In genomic region chr10:93871805-93872204, GRCh38 we compare ENCODE assay signal across 17 cellular contexts. TPM values are rescaled to one million over a fixed set of nuclear protein-coding genes. Genes with fewer than 3 reads are reported as not detected.
A peak's percentile ranks its signal among the peaks of the same experiment; 100 is the strongest.
DNase-seq lines count a peak whose midpoint lies in the region; ATAC-seq and TF ChIP-seq lines count a peak whose summit lies in the region.
"Had no signal": no experiment of that assay in that cellular context is flagged by ENCODE, and none has a peak within 500 bp of the region (broad histone marks: within the 10 kb centered on the region; RNA-seq: fewer than 3 reads in every experiment).

No MANE protein-coding gene starts in this region.

- TF ChIP-seq EP300 in esophagus muscularis mucosa (IDR thresholded peaks at IDR 0.05) (no peak), sigmoid colon (IDR thresholded peaks at IDR 0.05) (no peak)

- WGBS in esophagus muscularis mucosa = 94% methylated on average over 1 of the region's 1 CpG
- WGBS in sigmoid colon, 2 donors = 77% methylated on average over 1 of the region's 1 CpG
- 91 to 97% methylated on average over 1 of the region's 1 CpG for WGBS in aorta, 2 donors

- DNase-seq in DMS53 (lab: John Stamatoyannopoulos, UW) = peak; percentile 11
- no peak for DNase-seq in DMS53 treated with DMSO at 0.1 percent for 48 hours (lab: John Stamatoyannopoulos, UW; ENCODE audit: unreplicated experiment)
- peak; percentile 60 for DNase-seq in NCI-H82 treated with DMSO at 0.1 percent for 48 hours (lab: John Stamatoyannopoulos, UW; ENCODE audit: unreplicated experiment)
- DNase-seq in esophagus muscularis mucosa (ENCODE audit: extremely low spot score) = peak; percentile 42
- DNase-seq in inferior parietal cortex (ENCODE audit: extremely low spot score) = no peak
- DNase-seq in sigmoid colon = no peak
- DNase-seq in activated CD8-positive, alpha-beta memory T cell treated with anti-CD3 and anti-CD28 coated beads, Interleukin-2, amount 50 U/mL, for 48 hours = no peak
- no peak for DNase-seq in aorta
- DNase-seq: AML-193; CD8-positive, alpha-beta memory T cell; DND-41; GDM1; HCEC 1CT; HFFc6 had no signal

- TF ChIP-seq POLR2A in esophagus muscularis mucosa (IDR thresholded peaks at IDR 0.05; ENCODE audit: low read depth) = no peak
- no peak for TF ChIP-seq POLR2A in sigmoid colon (IDR thresholded peaks at IDR 0.05)

- H3K27ac ChIP-seq in esophagus muscularis mucosa (replicated peaks in 1 of 4) (no peak overlapping the region), sigmoid colon (no peak overlapping the region), aorta (ENCODE audit: low read depth in 1 of 2, low read length in 2 of 2) (no peak overlapping the region)
- H3K27ac ChIP-seq: 22Rv1, BLaER1, HL-60 had no signal

- H3K4me1 ChIP-seq in esophagus muscularis mucosa = peaks cover 0 to 5% (median 0%) of the 10 kb centered on the region in 4 donors
- no peaks in the 10 kb centered on the region for H3K4me1 ChIP-seq in sigmoid colon
- H3K4me1 ChIP-seq in aorta (ENCODE audit: control insufficient read depth in 1 of 2, insufficient read depth in 2 of 2, low read length in 2 of 2) = no peaks in the 10 kb centered on the region
- H3K4me1 ChIP-seq: BLaER1 had no signal

- intact Hi-C loops in esophagus muscularis mucosa (cut with DNase I) = no loop called here
- intact Hi-C loops in sigmoid colon (cut with DNase I) = no loop called here
- intact Hi-C loops in aorta (cut with DNase I) = no loop called here

- H3K9me3 ChIP-seq in esophagus muscularis mucosa (no peaks in the 10 kb centered on the region), sigmoid colon (no peaks in the 10 kb centered on the region), aorta (ENCODE audit: control insufficient read depth, low read length) (peaks cover 1% of the 10 kb centered on the region)
- H3K9me3 ChIP-seq: BLaER1 had no signal

- H3K27me3 ChIP-seq in esophagus muscularis mucosa (no peaks in the 10 kb centered on the region), sigmoid colon (no peaks in the 10 kb centered on the region), aorta (ENCODE audit: control insufficient read depth in 1 of 2, insufficient read depth in 2 of 2, low read length in 1 of 2) (peaks cover 0 to 1% of the 10 kb centered on the region in 2 donors)
- H3K27me3 ChIP-seq: BLaER1 had no signal

- no peak overlapping the region for H3K4me3 ChIP-seq in esophagus muscularis mucosa
- H3K4me3 ChIP-seq in sigmoid colon = no peak overlapping the region
- H3K4me3 ChIP-seq in aorta (ENCODE audit: low read length in 2 of 2) = no peak overlapping the region
- H3K4me3 ChIP-seq: BLaER1 had no signal

- ATAC-seq in aorta (ENCODE audit: low FRiP score) = no peak

- TF ChIP-seq CTCF in esophagus muscularis mucosa (IDR thresholded peaks at IDR 0.05) = no peak
- TF ChIP-seq CTCF in sigmoid colon (IDR thresholded peaks at IDR 0.05) = no peak

- H3K36me3 ChIP-seq in esophagus muscularis mucosa (no peaks in the 10 kb centered on the region), sigmoid colon (no peaks in the 10 kb centered on the region), aorta (ENCODE audit: control insufficient read depth in 1 of 2, insufficient read depth in 2 of 2, low read length in 1 of 2) (no peaks in the 10 kb centered on the region)
- H3K36me3 ChIP-seq: BLaER1 had no signal

RNA-seq across cellular contexts. Expression of gene SLC35G1, which starts 22.0 kb away (rescaled TPM):
- total RNA-seq in esophagus muscularis mucosa (1 to 10 TPM; 4.0 to 5.0 (median 4.4) TPM), sigmoid colon (1 to 10 TPM; 2.2 to 6.0 (median 4.2) TPM), aorta (1 to 10 TPM; 1.5 to 3.3 TPM)
- polyA plus RNA-seq in sigmoid colon (10 to 100 TPM in 2 of 3 donors, 1 to 10 TPM in 1; 6.2 to 12.6 (median 11.1) TPM), aorta (10 to 100 TPM in 1 of 2 donors, under 1 TPM in 1; 0.82 to 14.5 TPM)

Comparison
In these comparisons a context has a peak if more than half of its experiments do, and no peak if none do; other contexts are left out.
1. DNase-seq: peak in DMS53 (single experiment), NCI-H82 treated with DMSO at 0.1 percent for 48 hours (single experiment) and esophagus muscularis mucosa (single experiment); none in DMS53 treated with DMSO at 0.1 percent for 48 hours (single experiment), inferior parietal cortex (single experiment), sigmoid colon (single experiment), activated CD8-positive, alpha-beta memory T cell treated with anti-CD3 and anti-CD28 coated beads, Interleukin-2, amount 50 U/mL, for 48 hours (single experiment) and aorta (0 of 2).